Comparison of ENCODE assay signal across 2 cellular contexts in the genomic region with DNA sequence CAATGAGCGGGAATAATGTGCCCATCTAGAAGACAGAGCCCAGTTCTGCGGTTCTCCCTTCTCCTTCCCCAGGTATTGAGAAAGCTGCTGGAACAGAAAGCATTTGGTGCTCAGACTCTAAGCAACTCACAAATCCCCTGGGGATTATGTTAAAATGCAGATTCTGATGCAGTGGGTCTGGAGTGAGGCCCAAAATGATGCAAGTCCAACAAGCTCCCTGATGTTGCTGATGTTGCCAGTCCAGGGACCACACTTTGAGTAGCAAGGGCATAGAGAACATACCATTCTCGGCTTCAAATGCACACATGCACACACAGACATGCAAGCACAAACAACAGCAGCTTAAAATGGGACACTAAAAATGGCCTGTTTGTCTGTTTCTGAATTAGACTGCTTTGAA.
TF ChIP-seq lines count a peak whose summit lies in the region.

No MANE protein-coding gene starts in this region.

TF ChIP-seq in A549, 52 proteins besides CTCF, POLR2A, EP300 and RAD21:
- TF ChIP-seq MAFK (IDR thresholded peaks at IDR 0.05; ENCODE audit: partially characterized antibody) (no peak), FOXS1 (CRISPR knock-in tag; IDR thresholded peaks at IDR 0.05) (no peak), ZFP36 (IDR thresholded peaks at IDR 0.05; ENCODE audit: borderline replicate concordance, partially characterized antibody) (no peak), RNF2 (IDR thresholded peaks at IDR 0.05; ENCODE audit: borderline replicate concordance, low read depth) (no peak), SMC3 (IDR thresholded peaks at IDR 0.05) (no peak), CBX2 (IDR thresholded peaks at IDR 0.05; ENCODE audit: borderline replicate concordance, low read depth) (no peak), NPAS2 (CRISPR knock-in tag; IDR thresholded peaks at IDR 0.05; ENCODE audit: borderline replicate concordance) (no peak), FOSL2 (IDR thresholded peaks at IDR 0.05) (no peak), FOSL2 (CRISPR knock-in tag; IDR thresholded peaks at IDR 0.05) (no peak), CHD4 (IDR thresholded peaks at IDR 0.05; ENCODE audit: borderline replicate concordance) (no peak), RCOR1 (IDR thresholded peaks at IDR 0.05; ENCODE audit: low read depth, low read length) (no peak), HEYL (CRISPR knock-in tag; IDR thresholded peaks at IDR 0.05) (no peak)
- TF ChIP-seq, protein P1, sequence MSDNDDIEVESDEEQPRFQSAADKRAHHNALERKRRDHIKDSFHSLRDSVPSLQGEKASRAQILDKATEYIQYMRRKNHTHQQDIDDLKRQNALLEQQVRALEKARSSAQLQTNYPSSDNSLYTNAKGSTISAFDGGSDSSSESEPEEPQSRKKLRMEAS (IDR thresholded peaks at IDR 0.05), result no peak
- TF ChIP-seq, protein P2, sequence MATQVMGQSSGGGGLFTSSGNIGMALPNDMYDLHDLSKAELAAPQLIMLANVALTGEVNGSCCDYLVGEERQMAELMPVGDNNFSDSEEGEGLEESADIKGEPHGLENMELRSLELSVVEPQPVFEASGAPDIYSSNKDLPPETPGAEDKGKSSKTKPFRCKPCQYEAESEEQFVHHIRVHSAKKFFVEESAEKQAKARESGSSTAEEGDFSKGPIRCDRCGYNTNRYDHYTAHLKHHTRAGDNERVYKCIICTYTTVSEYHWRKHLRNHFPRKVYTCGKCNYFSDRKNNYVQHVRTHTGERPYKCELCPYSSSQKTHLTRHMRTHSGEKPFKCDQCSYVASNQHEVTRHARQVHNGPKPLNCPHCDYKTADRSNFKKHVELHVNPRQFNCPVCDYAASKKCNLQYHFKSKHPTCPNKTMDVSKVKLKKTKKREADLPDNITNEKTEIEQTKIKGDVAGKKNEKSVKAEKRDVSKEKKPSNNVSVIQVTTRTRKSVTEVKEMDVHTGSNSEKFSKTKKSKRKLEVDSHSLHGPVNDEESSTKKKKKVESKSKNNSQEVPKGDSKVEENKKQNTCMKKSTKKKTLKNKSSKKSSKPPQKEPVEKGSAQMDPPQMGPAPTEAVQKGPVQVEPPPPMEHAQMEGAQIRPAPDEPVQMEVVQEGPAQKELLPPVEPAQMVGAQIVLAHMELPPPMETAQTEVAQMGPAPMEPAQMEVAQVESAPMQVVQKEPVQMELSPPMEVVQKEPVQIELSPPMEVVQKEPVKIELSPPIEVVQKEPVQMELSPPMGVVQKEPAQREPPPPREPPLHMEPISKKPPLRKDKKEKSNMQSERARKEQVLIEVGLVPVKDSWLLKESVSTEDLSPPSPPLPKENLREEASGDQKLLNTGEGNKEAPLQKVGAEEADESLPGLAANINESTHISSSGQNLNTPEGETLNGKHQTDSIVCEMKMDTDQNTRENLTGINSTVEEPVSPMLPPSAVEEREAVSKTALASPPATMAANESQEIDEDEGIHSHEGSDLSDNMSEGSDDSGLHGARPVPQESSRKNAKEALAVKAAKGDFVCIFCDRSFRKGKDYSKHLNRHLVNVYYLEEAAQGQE (IDR thresholded peaks at IDR 0.05), result no peak
TF ChIP-seq in A549: peak in this region for 0.

TF ChIP-seq in IMR-90, 13 proteins besides CTCF, POLR2A, EP300 and RAD21:
- TF ChIP-seq NFE2L2 (IDR thresholded peaks at IDR 0.05; ENCODE audit: low read depth, low read length) (no peak), BHLHE40 (IDR thresholded peaks at IDR 0.05; ENCODE audit: low read depth, low read length) (no peak), SMC3 (IDR thresholded peaks at IDR 0.05; ENCODE audit: low read depth, low read length) (no peak), RCOR1 (IDR thresholded peaks at IDR 0.05; ENCODE audit: insufficient replicate concordance, low read length) (no peak), CHD1 (IDR thresholded peaks at IDR 0.05; ENCODE audit: low read depth, low read length) (no peak), RFX5 (IDR thresholded peaks at IDR 0.05; ENCODE audit: low read depth, low read length) (no peak)
